In genomic region chr3:123877466-123877865, GRCh38 we compare ENCODE assay signal across 17 cellular contexts. TPM values are rescaled to one million over a fixed set of nuclear protein-coding genes. Genes with fewer than 3 reads are reported as not detected.
A peak's percentile ranks its signal among the peaks of the same experiment; 100 is the strongest.
DNase-seq lines count a peak whose midpoint lies in the region; ATAC-seq, FAIRE-seq and TF ChIP-seq lines count a peak whose summit lies in the region.
"Had no signal": no experiment of that assay in that cellular context is flagged by ENCODE, and none has a peak within 500 bp of the region (broad histone marks: within the 10 kb centered on the region; RNA-seq: fewer than 3 reads in every experiment).

No MANE protein-coding gene starts in this region.

- H3K9me3 ChIP-seq in HEK293 (ENCODE audit: control insufficient read depth, insufficient read depth, low read depth, low read length) (no peaks in the 10 kb centered on the region), IMR-90 (ENCODE audit: control insufficient read depth, insufficient read depth, low read length) (no peaks in the 10 kb centered on the region), keratinocyte (ENCODE audit: control insufficient read depth, low read depth, low read length) (no peaks in the 10 kb centered on the region), thoracic aorta (no peaks in the 10 kb centered on the region)

- H3K9ac ChIP-seq in IMR-90 (ENCODE audit: low read depth, low read length) (no peak overlapping the region), keratinocyte (ENCODE audit: control insufficient read depth, extremely low read depth, insufficient read depth, low read length) (no peak overlapping the region)
- H3K9ac ChIP-seq: BLaER1 treated with 17β-estradiol and CSF1 and Interleukin-3, amounts not matched to agents 10 nM and 100 nM had no signal

- no peak for TF ChIP-seq RAD21 in IMR-90 (IDR thresholded peaks at IDR 0.05; ENCODE audit: low read length)

- H3K79me2 ChIP-seq in keratinocyte (ENCODE audit: control insufficient read depth, insufficient read depth, low read length), result no peaks in the 10 kb centered on the region

- 0 out of 2 replicates have a peak overlapping the region, but pooled peaks have one; percentile 17 for H3K23ac ChIP-seq in IMR-90 (ENCODE audit: low read depth, low read length)

- H3K4me2 ChIP-seq in IMR-90 (ENCODE audit: low read depth, low read length) (0 out of 2 replicates have a peak overlapping the region, but pooled peaks have one; percentile 3), keratinocyte (ENCODE audit: control insufficient read depth, extremely low read depth, insufficient read depth, low read depth, low read length) (no peak overlapping the region)
- H3K4me2 ChIP-seq: BLaER1 treated with 17β-estradiol and CSF1 and Interleukin-3, amounts not matched to agents 10 nM and 100 nM had no signal

- H3K36me3 ChIP-seq in HEK293 (ENCODE audit: control insufficient read depth in 2 of 2, insufficient read depth in 1 of 2, low read length in 2 of 2), result no peaks in the 10 kb centered on the region
- H3K36me3 ChIP-seq in IMR-90 (ENCODE audit: control insufficient read depth, insufficient read depth, low read length), result peaks cover 44% of the 10 kb centered on the region
- H3K36me3 ChIP-seq in keratinocyte (ENCODE audit: control insufficient read depth in 2 of 2, extremely low read depth in 1 of 2, insufficient read depth in 2 of 2, low read length in 2 of 2), result no peaks in the 10 kb centered on the region
- H3K36me3 ChIP-seq in thoracic aorta, result no peaks in the 10 kb centered on the region

- H2BK15ac ChIP-seq in IMR-90 (ENCODE audit: low read depth, low read length), result no peak overlapping the region

- no peak overlapping the region for H2AFZ ChIP-seq in IMR-90 (replicated peaks; ENCODE audit: low read length, poor library complexity)
- H2AFZ ChIP-seq in keratinocyte (ENCODE audit: control insufficient read depth, low read length), result no peak overlapping the region

- CTCF ChIA-PET in HEK293 (lab: Yijun Ruan, JAX) (interaction anchor here (0.6 to 1.1 kb wide), 3 partner anchors 10 to 154 kb away, joined by 3 to 4 read pairs (median 4); no protein-coding TSS in a partner anchor), IMR-90 (lab: Yijun Ruan, JAX) (no interaction called here)

- TF ChIP-seq CTCF in HEK293 (tag by site-specific recombination; IDR thresholded peaks at IDR 0.05) (no peak), IMR-90 (conservative IDR thresholded peaks at IDR 0.05; ENCODE audit: low read depth, low read length) (no peak), keratinocyte (optimal IDR thresholded peaks at IDR 0.05 in 1 of 3, IDR thresholded peaks at IDR 0.05 in 1 of 3, conservative IDR thresholded peaks at IDR 0.05 in 1 of 3; ENCODE audit: extremely low read depth in 1 of 3, insufficient read depth in 2 of 3, low read length in 3 of 3) (no peak), thoracic aorta (IDR thresholded peaks at IDR 0.05) (no peak)

- ATAC-seq in IMR-90 (ENCODE audit: low read depth) (peak; percentile 25; the same call in 1 of the 2 replicates), thoracic aorta (ENCODE audit: insufficient number of reproducible peaks, low FRiP score, low read depth) (no peak), HG02623 (IDR thresholded peaks at IDR 0.05; ENCODE audit: unreplicated experiment) (no peak), HG02840 (IDR thresholded peaks at IDR 0.05; ENCODE audit: low FRiP score, unreplicated experiment) (no peak), HG03571 (IDR thresholded peaks at IDR 0.05; ENCODE audit: unreplicated experiment) (no peak)
- ATAC-seq: CD8-positive, alpha-beta T cell; GM12878 had no signal

- intact Hi-C loops in IMR-90 (cut with micrococcal nuclease), result loop anchor here (10.0 kb wide), 1 partner anchor 223 kb away; no protein-coding TSS in a partner anchor

- H4K91ac ChIP-seq in IMR-90 (ENCODE audit: insufficient read depth, low read depth, low read length), result no peak overlapping the region

- no TSS peak for BruUV-seq in IMR-90 (replicated peaks; lab: Mats Ljungman, UMichigan)

- H2BK5ac ChIP-seq in IMR-90 (ENCODE audit: low read depth, low read length, poor library complexity, severe bottlenecking), result no peak overlapping the region

- H2AK5ac ChIP-seq in IMR-90 (ENCODE audit: low read depth, low read length), result no peak overlapping the region

- WGBS in IMR-90 (ENCODE audit: extremely low coverage in 2 of 2, insufficient read length in 1 of 2), 2 experiments, result no CpG with 5 or more reads among the region's 4 CpGs

- no peak overlapping the region for H3K18ac ChIP-seq in IMR-90 (ENCODE audit: low read depth, low read length)

- POLR2A ChIA-PET in HEK293 (lab: Yijun Ruan, JAX) (no interaction called here), IMR-90 (lab: Charles Lee; ENCODE audit: unreplicated experiment) (no interaction called here)

- H3K27me3 ChIP-seq in IMR-90 (ENCODE audit: control insufficient read depth, insufficient read depth, low read length) (no peaks in the 10 kb centered on the region), keratinocyte (ENCODE audit: control insufficient read depth, extremely low read depth, insufficient read depth, low read length) (no peaks in the 10 kb centered on the region), thoracic aorta (replicated peaks; ENCODE audit: insufficient read depth) (no peaks in the 10 kb centered on the region)
- H3K27me3 ChIP-seq: BLaER1 treated with 17β-estradiol and CSF1 and Interleukin-3, amounts not matched to agents 10 nM and 100 nM had no signal

- DNase-seq in IMR-90, result no peak
- DNase-seq in keratinocyte (ENCODE audit: low read depth, low spot score), result no peak
- no peak for DNase-seq in thoracic aorta (ENCODE audit: low spot score)
- DNase-seq: CD8-positive, alpha-beta T cell; DMS 273 treated with DMSO at 0.1 percent for 48 hours; DND-41; EL; H9 had no signal

- peaks cover 47 to 70% of the 10 kb centered on the region in 2 experiments for H3K79me1 ChIP-seq in IMR-90 (ENCODE audit: low read depth in 1 of 2, low read length in 2 of 2)

- no peak overlapping the region for H3K14ac ChIP-seq in IMR-90 (replicated peaks; ENCODE audit: low read depth, low read length)

- no peak overlapping the region for H4K5ac ChIP-seq in IMR-90 (ENCODE audit: low read depth, low read length)

- H3K9me1 ChIP-seq in IMR-90 (ENCODE audit: insufficient read depth, low read length) (peaks cover 34% of the 10 kb centered on the region), keratinocyte (ENCODE audit: control insufficient read depth, extremely low read depth, insufficient read depth, low read length) (no peaks in the 10 kb centered on the region)

- in situ Hi-C loops in IMR-90 (cut with MboI; ENCODE audit: low sequenced_read_pairs), result no loop called here

- H3K4me3 ChIP-seq in HEK293 (ENCODE audit: low read depth, low read length) (no peak overlapping the region), IMR-90 (ENCODE audit: insufficient read depth, low read depth, low read length) (no peak overlapping the region), keratinocyte (ENCODE audit: control insufficient read depth in 2 of 3, extremely low read depth in 1 of 3, insufficient read depth in 2 of 3, low read depth in 1 of 3, low read length in 3 of 3) (no peak overlapping the region), thoracic aorta (peak overlapping the region; percentile 20)
- H3K4me3 ChIP-seq: BLaER1 treated with 17β-estradiol and CSF1 and Interleukin-3, amounts not matched to agents 10 nM and 100 nM; GM12878 had no signal

- no peak overlapping the region for H2AK9ac ChIP-seq in IMR-90 (replicated peaks; ENCODE audit: low read depth, low read length, poor library complexity)

- H2BK120ac ChIP-seq in IMR-90 (ENCODE audit: low read depth, low read length), result no peak overlapping the region

- no peak overlapping the region for H3K4ac ChIP-seq in IMR-90 (ENCODE audit: low read depth, low read length)

- no peak overlapping the region for H4K8ac ChIP-seq in IMR-90 (ENCODE audit: low read depth in 2 of 2, low read length in 2 of 2)

- H3K4me1 ChIP-seq in HEK293 (ENCODE audit: control insufficient read depth, insufficient read depth, low read length) (no peaks in the 10 kb centered on the region), IMR-90 (ENCODE audit: control insufficient read depth, insufficient read depth, low read length) (peaks cover 23% of the 10 kb centered on the region), keratinocyte (ENCODE audit: control insufficient read depth, extremely low read depth, insufficient read depth, low read length) (no peaks in the 10 kb centered on the region), thoracic aorta (ENCODE audit: control insufficient read depth in 1 of 2, low read depth in 2 of 2) (peaks cover 5 to 52% of the 10 kb centered on the region in 2 donors)

- peaks cover 43% of the 10 kb centered on the region for H4K20me1 ChIP-seq in IMR-90 (ENCODE audit: insufficient read depth, low read length)
- no peaks in the 10 kb centered on the region for H4K20me1 ChIP-seq in keratinocyte (ENCODE audit: control insufficient read depth, extremely low read depth, insufficient read depth, low read length)

- H3K27ac ChIP-seq in HEK293 (ENCODE audit: extremely low read depth, low read depth, low read length) (no peak overlapping the region), IMR-90 (ENCODE audit: insufficient read depth, low read length) (no peak overlapping the region), keratinocyte (ENCODE audit: control insufficient read depth, insufficient read depth, low read length) (no peak overlapping the region), thoracic aorta (peak overlapping the region; percentile 27 to 61)
- H3K27ac ChIP-seq: BLaER1 treated with 17β-estradiol and CSF1 and Interleukin-3, amounts not matched to agents 10 nM and 100 nM had no signal

- H2BK20ac ChIP-seq in IMR-90 (ENCODE audit: low read depth, low read length), result no peak overlapping the region

- TF ChIP-seq POLR2A in IMR-90 (IDR thresholded peaks at IDR 0.05; ENCODE audit: low read depth, low read length), result no peak

- H3K56ac ChIP-seq in IMR-90 (ENCODE audit: extremely low read depth, insufficient read depth, low read length), result no peak overlapping the region

- FAIRE-seq in keratinocyte (lab: Jason Lieb, UNC), result peak; percentile 36
- FAIRE-seq: GM12878, H1 had no signal

- dilution Hi-C loops in IMR-90 (cut with HindIII; ENCODE audit: low sequenced_read_pairs, unreplicated experiment) (no loop called here), keratinocyte (cut with MboI; ENCODE audit: extremely low pct_ligation_motif_present, low sequenced_read_pairs) (no loop called here)

TF ChIP-seq in IMR-90, 13 proteins besides CTCF, POLR2A, EP300 and RAD21 (continues in another document):
- no peak for TF ChIP-seq MAFK (IDR thresholded peaks at IDR 0.05; ENCODE audit: low read depth, low read length)

RNA-seq across cellular contexts. Expression of gene MYLK, which starts 6.7 kb away (rescaled TPM):
- 484 and 521 TPM in 2 replicates for total RNA-seq in IMR-90 (2012; rRNA removed)
- polyA plus RNA-seq in IMR-90 (2012; rRNA removed), result 299 and 304 TPM in 2 replicates
- polyA plus RNA-seq in IMR-90 (2012; cell fraction: cytosol; rRNA removed), result 167 and 319 TPM in 2 replicates
- polyA plus RNA-seq in IMR-90 (2012; cell fraction: nucleus; rRNA removed; ENCODE audit: low replicate concordance), result 217 and 221 TPM in 2 replicates
- polyA plus RNA-seq in keratinocyte, result 5.8 to 31.9 TPM (median 7.8 TPM) in 3 replicates
- 7.9 TPM for polyA plus RNA-seq in keratinocyte (2011; ENCODE audit: low read depth)
- 24.7 and 26.9 TPM in 2 replicates for polyA plus RNA-seq in keratinocyte (2011; cell fraction: cytosol; rRNA removed)
- 15.0 and 18.8 TPM in 2 replicates for polyA plus RNA-seq in keratinocyte (2011; cell fraction: nucleus; rRNA removed)
- polyA plus RNA-seq in keratinocyte (2012; ENCODE audit: low replicate concordance), result 4.5 and 9.8 TPM in 2 replicates
- polyA minus RNA-seq in keratinocyte, result 7.1 to 19.9 TPM (median 12.3 TPM) in 3 replicates
- 18.0 TPM for polyA minus RNA-seq in keratinocyte (2011; cell fraction: cytosol; rRNA and poly(A)+ RNA removed)
- polyA minus RNA-seq in keratinocyte (2011; cell fraction: nucleus; rRNA and poly(A)+ RNA removed), result 4.4 and 15.0 TPM in 2 replicates
- 100 to 1,000 TPM; 483 to 563 TPM for total RNA-seq in thoracic aorta
- total RNA-seq: B cell; CD8-positive, alpha-beta T cell; G401 had no signal

Comparison
In these comparisons a context has a peak if more than half of its experiments do, and no peak if none do; other contexts are left out.
1. H3K27ac ChIP-seq: peak in thoracic aorta (2 of 2); none in HEK293 (single experiment), IMR-90 (single experiment) and keratinocyte (single experiment).